In genomic region chr14:71399057-71399487, GRCh38 we compare ENCODE assay signal across 8 cellular contexts.
A peak's percentile ranks its signal among the peaks of the same experiment; 100 is the strongest.
DNase-seq lines count a peak whose midpoint lies in the region; ATAC-seq and TF ChIP-seq lines count a peak whose summit lies in the region.

No MANE protein-coding gene starts in this region.

- H3K4me3 ChIP-seq in GM12865 (ENCODE audit: low read depth, low read length) = no peak overlapping the region
- H3K4me3 ChIP-seq in IMR-90 (ENCODE audit: insufficient read depth, low read depth, low read length) = no peak overlapping the region
- H3K4me3 ChIP-seq in adrenal gland = no peak overlapping the region
- no peak overlapping the region for H3K4me3 ChIP-seq in neural progenitor cell

- peak overlapping the region; percentile 25; the same call in 1 of the 2 replicates for H3K18ac ChIP-seq in IMR-90 (ENCODE audit: low read depth, low read length)

- H3K4me2 ChIP-seq in IMR-90 (ENCODE audit: low read depth, low read length) (no peak overlapping the region), neural progenitor cell (no peak overlapping the region)

- H3K79me1 ChIP-seq in IMR-90 (ENCODE audit: low read depth in 1 of 2, low read length in 2 of 2) = peaks cover 22 to 61% of the 10 kb centered on the region in 2 experiments

- H3K4ac ChIP-seq in IMR-90 (ENCODE audit: low read depth, low read length) = no peak overlapping the region

- TF ChIP-seq CTCF in GM12865 (IDR thresholded peaks at IDR 0.05; ENCODE audit: insufficient read depth, low read depth, low read length, missing control alignments) (no peak), IMR-90 (conservative IDR thresholded peaks at IDR 0.05; ENCODE audit: low read depth, low read length) (no peak), adrenal gland (IDR thresholded peaks at IDR 0.05) (no peak), neural progenitor cell (IDR thresholded peaks at IDR 0.05) (no peak)

- in situ Hi-C loops in IMR-90 (cut with MboI; ENCODE audit: low sequenced_read_pairs) = no loop called here

- H2AFZ ChIP-seq in IMR-90 (replicated peaks; ENCODE audit: low read length, poor library complexity) (no peak overlapping the region), neural progenitor cell (replicated peaks) (no peak overlapping the region)

- H3K36me3 Mint-ChIP-seq in neural progenitor cell = no peaks in the 10 kb centered on the region

- H3K23ac ChIP-seq in IMR-90 (ENCODE audit: low read depth, low read length) = no peak overlapping the region

- CTCF ChIA-PET in IMR-90 (lab: Yijun Ruan, JAX) = no interaction called here

- no peak overlapping the region for H2AK9ac ChIP-seq in IMR-90 (replicated peaks; ENCODE audit: low read depth, low read length, poor library complexity)

- H3K36me3 ChIP-seq in IMR-90 (ENCODE audit: control insufficient read depth, insufficient read depth, low read length) (no peaks in the 10 kb centered on the region), adrenal gland (replicated peaks in 1 of 2) (no peaks in the 10 kb centered on the region), neural progenitor cell (no peaks in the 10 kb centered on the region)

- H3K27ac ChIP-seq in IMR-90 (ENCODE audit: insufficient read depth, low read length) (no peak overlapping the region), adrenal gland (peak overlapping the region in 2 of 5 donors; percentile 50 to 77), neural progenitor cell (no peak overlapping the region)

- H3K9me3 ChIP-seq in IMR-90 (ENCODE audit: control insufficient read depth, insufficient read depth, low read length) (no peaks in the 10 kb centered on the region), adrenal gland (replicated peaks in 1 of 3) (no peaks in the 10 kb centered on the region), neural progenitor cell (ENCODE audit: low read depth) (no peaks in the 10 kb centered on the region)

- TF ChIP-seq POLR2A in IMR-90 (IDR thresholded peaks at IDR 0.05; ENCODE audit: low read depth, low read length) = no peak
- no peak for TF ChIP-seq POLR2A in adrenal gland (IDR thresholded peaks at IDR 0.05)

- no peak overlapping the region for H2BK20ac ChIP-seq in IMR-90 (ENCODE audit: low read depth, low read length)

- H3K27ac Mint-ChIP-seq in neural progenitor cell = no peak overlapping the region

- no peak overlapping the region for H2AK5ac ChIP-seq in IMR-90 (ENCODE audit: low read depth, low read length)

- H4K8ac ChIP-seq in IMR-90 (ENCODE audit: low read depth in 2 of 2, low read length in 2 of 2) = peak overlapping the region in 1 of 2 experiments; percentile 41; a peak in 1 of 4 replicates

- H3K79me2 ChIP-seq in neural progenitor cell (ENCODE audit: low read depth) = peaks cover 53% of the 10 kb centered on the region

- H3K4me1 Mint-ChIP-seq in neural progenitor cell = peaks cover 7% of the 10 kb centered on the region

- intact Hi-C loops in IMR-90 (cut with micrococcal nuclease) = no loop called here
- intact Hi-C loops in adrenal gland (cut with DNase I) = no loop called here

- no peaks in the 10 kb centered on the region for H3K27me3 Mint-ChIP-seq in neural progenitor cell (ENCODE audit: insufficient read depth, low read depth)

- TF ChIP-seq RAD21 in IMR-90 (IDR thresholded peaks at IDR 0.05; ENCODE audit: low read length) = no peak

- no peak overlapping the region; the same call in 1 of the 2 replicates for H4K5ac ChIP-seq in IMR-90 (ENCODE audit: low read depth, low read length)

- H3K56ac ChIP-seq in IMR-90 (ENCODE audit: extremely low read depth, insufficient read depth, low read length) = no peak overlapping the region

- H3K9ac ChIP-seq in IMR-90 (ENCODE audit: low read depth, low read length) (no peak overlapping the region), neural progenitor cell (no peak overlapping the region)

- H3K9me3 Mint-ChIP-seq in neural progenitor cell = no peaks in the 10 kb centered on the region

- H2BK120ac ChIP-seq in IMR-90 (ENCODE audit: low read depth, low read length) = no peak overlapping the region

- peaks cover 10% of the 10 kb centered on the region for H3K9me1 ChIP-seq in IMR-90 (ENCODE audit: insufficient read depth, low read length)

- peak; percentile 86 for DNase-seq in GM12865 (ENCODE audit: low read depth)
- DNase-seq in IMR-90 = peak; percentile 33
- DNase-seq in superior temporal gyrus (ENCODE audit: extremely low spot score) = no peak
- DNase-seq in adrenal gland = no peak
- DNase-seq in neural progenitor cell (ENCODE audit: low spot score) = no peak
- no peak for DNase-seq in activated effector memory CD4-positive, alpha-beta T cell treated with Interleukin-2 at 50 U/mL for 16 hours

- dilution Hi-C loops in IMR-90 (cut with HindIII; ENCODE audit: low sequenced_read_pairs, unreplicated experiment) = no loop called here

- H3K14ac ChIP-seq in IMR-90 (replicated peaks; ENCODE audit: low read depth, low read length) = no peak overlapping the region

- peaks cover 4% of the 10 kb centered on the region for H3K4me1 ChIP-seq in IMR-90 (ENCODE audit: control insufficient read depth, insufficient read depth, low read length)
- H3K4me1 ChIP-seq in adrenal gland (replicated peaks in 1 of 2) = peaks cover 4 to 44% of the 10 kb centered on the region in 2 donors
- peaks cover 11% of the 10 kb centered on the region for H3K4me1 ChIP-seq in neural progenitor cell

- no peak overlapping the region for H2BK15ac ChIP-seq in IMR-90 (ENCODE audit: low read depth, low read length)

- no TSS peak for BruUV-seq in IMR-90 (replicated peaks; lab: Mats Ljungman, UMichigan)

- ATAC-seq in GM21526 (IDR thresholded peaks at IDR 0.05; ENCODE audit: low FRiP score, unreplicated experiment) (peak; percentile 58), IMR-90 (ENCODE audit: low read depth) (no peak), esophagus mucosa (peak; percentile 59)

- H2BK5ac ChIP-seq in IMR-90 (ENCODE audit: low read depth, low read length, poor library complexity, severe bottlenecking) = no peak overlapping the region

- H4K91ac ChIP-seq in IMR-90 (ENCODE audit: insufficient read depth, low read depth, low read length) = no peak overlapping the region

- no CpG with 5 or more reads among the region's 3 CpGs for WGBS in IMR-90 (ENCODE audit: extremely low coverage in 2 of 2, insufficient read length in 1 of 2), 2 experiments
- 56 to 74% (median 63%) methylated on average over 3 of the region's 3 CpGs for WGBS in adrenal gland, 4 donors

- H4K20me1 ChIP-seq in IMR-90 (ENCODE audit: insufficient read depth, low read length) (no peaks in the 10 kb centered on the region), neural progenitor cell (ENCODE audit: low read depth) (no peaks in the 10 kb centered on the region)

- POLR2A ChIA-PET in IMR-90 (lab: Charles Lee; ENCODE audit: unreplicated experiment) = no interaction called here

- H3K27me3 ChIP-seq in IMR-90 (ENCODE audit: control insufficient read depth, insufficient read depth, low read length) (no peaks in the 10 kb centered on the region), adrenal gland (no peaks in the 10 kb centered on the region), neural progenitor cell (no peaks in the 10 kb centered on the region)

- no peaks in the 10 kb centered on the region for H3F3A ChIP-seq in neural progenitor cell (ENCODE audit: low read depth)

- no peak overlapping the region for H3K4me3 Mint-ChIP-seq in neural progenitor cell

TF ChIP-seq in IMR-90, 13 proteins besides CTCF, POLR2A, EP300 and RAD21:
- TF ChIP-seq RCOR1 (IDR thresholded peaks at IDR 0.05; ENCODE audit: insufficient replicate concordance, low read length) = no peak
- TF ChIP-seq MAFK (IDR thresholded peaks at IDR 0.05; ENCODE audit: low read depth, low read length) = no peak
- TF ChIP-seq FOS (IDR thresholded peaks at IDR 0.05; ENCODE audit: low read depth, low read length) = no peak
- TF ChIP-seq RFX5 (IDR thresholded peaks at IDR 0.05; ENCODE audit: low read depth, low read length) = no peak
- TF ChIP-seq BHLHE40 (IDR thresholded peaks at IDR 0.05; ENCODE audit: low read depth, low read length) = no peak
- TF ChIP-seq, protein P1, sequence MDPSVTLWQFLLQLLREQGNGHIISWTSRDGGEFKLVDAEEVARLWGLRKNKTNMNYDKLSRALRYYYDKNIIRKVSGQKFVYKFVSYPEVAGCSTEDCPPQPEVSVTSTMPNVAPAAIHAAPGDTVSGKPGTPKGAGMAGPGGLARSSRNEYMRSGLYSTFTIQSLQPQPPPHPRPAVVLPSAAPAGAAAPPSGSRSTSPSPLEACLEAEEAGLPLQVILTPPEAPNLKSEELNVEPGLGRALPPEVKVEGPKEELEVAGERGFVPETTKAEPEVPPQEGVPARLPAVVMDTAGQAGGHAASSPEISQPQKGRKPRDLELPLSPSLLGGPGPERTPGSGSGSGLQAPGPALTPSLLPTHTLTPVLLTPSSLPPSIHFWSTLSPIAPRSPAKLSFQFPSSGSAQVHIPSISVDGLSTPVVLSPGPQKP (IDR thresholded peaks at IDR 0.05; ENCODE audit: borderline replicate concordance, low read depth, low read length) = no peak
- no peak for TF ChIP-seq MXI1 (IDR thresholded peaks at IDR 0.05; ENCODE audit: borderline replicate concordance, low read depth, low read length)
- no peak for TF ChIP-seq NFE2L2 (IDR thresholded peaks at IDR 0.05; ENCODE audit: low read depth, low read length)
- no peak for TF ChIP-seq CEBPB (IDR thresholded peaks at IDR 0.05; ENCODE audit: low read depth, low read length)

Comparison
In these comparisons a context has a peak if more than half of its experiments do, and no peak if none do; other contexts are left out.
1. DNase-seq: peak in GM12865 (single experiment) and IMR-90 (single experiment); none in superior temporal gyrus (single experiment), adrenal gland (0 of 7), neural progenitor cell (single experiment) and activated effector memory CD4-positive, alpha-beta T cell treated with Interleukin-2 at 50 U/mL for 16 hours (single experiment).